In genomic region chr21:23401278-23401677, GRCh38 we compare ENCODE assay signal across 10 cellular contexts.
DNase-seq lines count a peak whose midpoint lies in the region; ATAC-seq and TF ChIP-seq lines count a peak whose summit lies in the region.
"Had no signal": no experiment of that assay in that cellular context is flagged by ENCODE, and none has a peak within 500 bp of the region (broad histone marks: within the 10 kb centered on the region; RNA-seq: fewer than 3 reads in every experiment).

No MANE protein-coding gene starts in this region.

- ATAC-seq in HG03103 (IDR thresholded peaks at IDR 0.05; ENCODE audit: low read depth, unreplicated experiment) (peak; percentile 72), HG03442 (IDR thresholded peaks at IDR 0.05; ENCODE audit: unreplicated experiment) (no peak)
- ATAC-seq: activated CD4-positive, alpha-beta T cell treated with anti-CD3 and anti-CD28 coated beads for 36 hours had no signal

- no peaks in the 10 kb centered on the region for H3K36me3 ChIP-seq in transverse colon

- intact Hi-C loops in transverse colon (cut with DNase I; ENCODE audit: low total_unique reads): no loop called here

- no peak overlapping the region for H3K27ac ChIP-seq in transverse colon

- 77 to 82% methylated on average over 2 of the region's 2 CpGs for WGBS in transverse colon (ENCODE audit: low coverage in 1 of 2), 2 donors

- H3K4me3 ChIP-seq in fibroblast of pulmonary artery (replicated peaks; ENCODE audit: low read depth, low read length): no peak overlapping the region
- no peak overlapping the region for H3K4me3 ChIP-seq in transverse colon

- in situ Hi-C loops in GM13977 (cut with MboI; ENCODE audit: low pct_unique_long_range_greater_than_20kb, low sequenced_read_pairs, unreplicated experiment) (no loop called here), transverse colon (cut with MboI; ENCODE audit: low pct_ligation_motif_present in 1 of 4, low pct_unique_long_range_greater_than_20kb in 1 of 4, low sequenced_read_pairs in 3 of 4) (no loop called here)

- no peak for TF ChIP-seq EP300 in transverse colon (IDR thresholded peaks at IDR 0.05; ENCODE audit: low read depth)

- H3K4me1 ChIP-seq in transverse colon: no peaks in the 10 kb centered on the region

- no peak for DNase-seq in GM13977 (ENCODE audit: low spot score)
- DNase-seq in OCI-M1 (lab: John Stamatoyannopoulos, UW): peak; percentile 62
- peak; percentile 1 for DNase-seq in fibroblast of pulmonary artery (ENCODE audit: low read depth)
- DNase-seq in transverse colon: no peak
- no peak for DNase-seq in HuH-7 (ENCODE audit: low spot score)
- no peak for DNase-seq in islet precursor cell
- DNase-seq: activated CD4-positive, alpha-beta T cell treated with anti-CD3 and anti-CD28 coated beads for 36 hours; stimulated activated CD4-positive, alpha-beta T cell treated with anti-CD3 and anti-CD28 coated beads, Interleukin-4, amount 100 ng/mL, for 24 hours had no signal

- TF ChIP-seq CTCF in GM13977 (IDR thresholded peaks at IDR 0.05; ENCODE audit: extremely low read depth, insufficient read depth, missing control alignments): peak; percentile 7
- TF ChIP-seq CTCF in fibroblast of pulmonary artery (IDR thresholded peaks at IDR 0.05; ENCODE audit: low read length, missing control alignments): no peak
- no peak for TF ChIP-seq CTCF in transverse colon (IDR thresholded peaks at IDR 0.05)

- no peaks in the 10 kb centered on the region for H3K27me3 ChIP-seq in transverse colon

- peaks cover 0 to 1% of the 10 kb centered on the region in 2 donors for H3K9me3 ChIP-seq in transverse colon

- no peak for TF ChIP-seq POLR2A in transverse colon (IDR thresholded peaks at IDR 0.05)

Comparison
In these comparisons a context has a peak if more than half of its experiments do, and no peak if none do; other contexts are left out.
1. DNase-seq: peak in OCI-M1 (single experiment) and fibroblast of pulmonary artery (single experiment); none in GM13977 (single experiment), transverse colon (single experiment), HuH-7 (single experiment) and islet precursor cell (single experiment).